Comparison of ENCODE assay signal across 8 cellular contexts in genomic region chr7:50212666-50213621, GRCh38.
DNase-seq lines count a peak whose midpoint lies in the region; ATAC-seq and TF ChIP-seq lines count a peak whose summit lies in the region.

No MANE protein-coding gene starts in this region.

- no peak overlapping the region for H3K4me3 Mint-ChIP-seq in activated T-cell treated with anti-CD3 and anti-CD28 coated beads, Interleukin-2, amount 50 U/mL, for 24 hours
- H3K4me3 Mint-ChIP-seq in T-helper 2 cell treated with Interferon-gamma antibody and Interleukin-4, amounts not matched to agents 5 μg/mL and 100 μg/mL, for 36 hours: peak overlapping the region; percentile 12

- no peak for DNase-seq in activated T-cell treated with anti-CD3 and anti-CD28 coated beads, Interleukin-2, amount 50 U/mL, for 24 hours
- no peak for DNase-seq in activated T-cell treated with anti-CD3 and anti-CD28 coated beads for 4 hours
- DNase-seq in T-helper 2 cell treated with Interferon-gamma antibody and Interleukin-4, amounts not matched to agents 5 μg/mL and 100 μg/mL, for 36 hours (ENCODE audit: low spot score): peak; percentile 32
- no peak for DNase-seq in sciatic nerve (ENCODE audit: low spot score)
- no peak for DNase-seq in erythroblast (lab: John Stamatoyannopoulos, UW)

- TF ChIP-seq POLR2A in erythroblast (IDR thresholded peaks at IDR 0.05; ENCODE audit: low read length): no peak

- H3K4me1 Mint-ChIP-seq in activated T-cell treated with anti-CD3 and anti-CD28 coated beads, Interleukin-2, amount 50 U/mL, for 24 hours (ENCODE audit: low read depth): peaks cover 91% of the 10 kb centered on the region
- peaks cover 85% of the 10 kb centered on the region for H3K4me1 Mint-ChIP-seq in T-helper 2 cell treated with Interferon-gamma antibody and Interleukin-4, amounts not matched to agents 5 μg/mL and 100 μg/mL, for 36 hours (ENCODE audit: low read depth)

- H3K27ac Mint-ChIP-seq in activated T-cell treated with anti-CD3 and anti-CD28 coated beads, Interleukin-2, amount 50 U/mL, for 24 hours: peak overlapping the region; percentile 56
- H3K27ac Mint-ChIP-seq in T-helper 2 cell treated with Interferon-gamma antibody and Interleukin-4, amounts not matched to agents 5 μg/mL and 100 μg/mL, for 36 hours: peak overlapping the region; percentile 85

- ATAC-seq in HG03108 (IDR thresholded peaks at IDR 0.05; ENCODE audit: unreplicated experiment) (peak; percentile 41), sciatic nerve (peak; percentile 60), GM21526 (IDR thresholded peaks at IDR 0.05; ENCODE audit: low FRiP score, unreplicated experiment) (no peak), HG02763 (IDR thresholded peaks at IDR 0.05; ENCODE audit: unreplicated experiment) (no peak)

- no peaks in the 10 kb centered on the region for H3K36me3 Mint-ChIP-seq in activated T-cell treated with anti-CD3 and anti-CD28 coated beads, Interleukin-2, amount 50 U/mL, for 24 hours (ENCODE audit: low read depth)
- peaks cover 3% of the 10 kb centered on the region for H3K36me3 Mint-ChIP-seq in T-helper 2 cell treated with Interferon-gamma antibody and Interleukin-4, amounts not matched to agents 5 μg/mL and 100 μg/mL, for 36 hours (ENCODE audit: low read depth)

- intact Hi-C loops in sciatic nerve (cut with DNase I): no loop called here

- no peaks in the 10 kb centered on the region for H3K9me3 Mint-ChIP-seq in activated T-cell treated with anti-CD3 and anti-CD28 coated beads, Interleukin-2, amount 50 U/mL, for 24 hours
- H3K9me3 Mint-ChIP-seq in T-helper 2 cell treated with Interferon-gamma antibody and Interleukin-4, amounts not matched to agents 5 μg/mL and 100 μg/mL, for 36 hours: no peaks in the 10 kb centered on the region

- H3K27me3 Mint-ChIP-seq in activated T-cell treated with anti-CD3 and anti-CD28 coated beads, Interleukin-2, amount 50 U/mL, for 24 hours: no peaks in the 10 kb centered on the region
- no peaks in the 10 kb centered on the region for H3K27me3 Mint-ChIP-seq in T-helper 2 cell treated with Interferon-gamma antibody and Interleukin-4, amounts not matched to agents 5 μg/mL and 100 μg/mL, for 36 hours (ENCODE audit: low read depth)

Comparison
In these comparisons a context has a peak if more than half of its experiments do, and no peak if none do; other contexts are left out.
1. ATAC-seq: peak in HG03108 (single experiment) and sciatic nerve (single experiment); none in GM21526 (single experiment) and HG02763 (single experiment).